ENCODE assay signal across 35 cellular contexts in the genomic region with DNA sequence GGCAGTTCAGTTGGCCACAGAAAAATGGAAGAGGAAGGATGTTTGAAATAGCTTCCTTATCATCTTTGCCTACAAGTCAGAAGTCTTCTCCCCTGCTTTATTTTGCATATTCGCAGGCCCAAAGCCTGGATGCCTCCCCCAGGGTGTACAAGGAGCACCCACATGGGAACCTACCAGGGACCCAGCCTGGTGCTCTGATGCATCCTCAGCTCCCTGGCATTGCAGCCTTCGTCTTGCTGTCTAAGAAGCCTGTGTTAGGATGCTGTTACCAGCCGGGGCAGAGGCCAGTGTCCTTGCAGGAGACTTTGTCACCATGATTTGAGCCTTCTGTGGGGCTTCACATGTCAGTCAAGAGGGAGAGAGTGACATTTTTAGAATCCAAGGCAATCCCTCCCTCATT. TPM values are rescaled to one million over a fixed set of nuclear protein-coding genes. Genes with fewer than 3 reads are reported as not detected.
"Had no signal": no experiment of that assay in that cellular context is flagged by ENCODE, and none has a peak within 500 bp of the region (broad histone marks: within the 10 kb centered on the region; RNA-seq: fewer than 3 reads in every experiment).

No MANE protein-coding gene starts in this region.

- H3K27ac Mint-ChIP-seq: activated CD4-positive, alpha-beta T cell treated with anti-CD3 and anti-CD28 coated beads, Interleukin-2, amount 10 ng/mL, durations not matched to agents 24 days and 14 days; activated CD8-positive, alpha-beta T cell treated with anti-CD3 and anti-CD28 coated beads for 36 hours; activated naive CD4-positive, alpha-beta T cell treated with anti-CD3 and anti-CD28 coated beads for 36 hours; activated naive CD8-positive, alpha-beta T cell; activated naive CD8-positive, alpha-beta T cell treated with anti-CD3 and anti-CD28 coated beads, Interleukin-2, amount 50 U/mL, for 24 hours; activated T-cell treated with anti-CD3 and anti-CD28 coated beads, Interleukin-2, amount 50 U/mL, for 72 hours; activated T-helper 17 cell treated with anti-CD3 and anti-CD28 coated beads, Interleukin-2, amount 50 U/mL, for 72 hours had no signal

- H3K4me3 ChIP-seq: cardiac muscle cell, MG63 had no signal

- H3K9me3 ChIP-seq: MG63 had no signal

- H3K9me3 Mint-ChIP-seq: activated CD4-positive, alpha-beta T cell treated with anti-CD3 and anti-CD28 coated beads, Interleukin-2, amount 10 ng/mL, durations not matched to agents 24 days and 14 days; activated CD8-positive, alpha-beta T cell treated with anti-CD3 and anti-CD28 coated beads for 36 hours; activated naive CD4-positive, alpha-beta T cell treated with anti-CD3 and anti-CD28 coated beads for 36 hours; activated naive CD8-positive, alpha-beta T cell treated with anti-CD3 and anti-CD28 coated beads, Interleukin-2, amount 50 U/mL, for 24 hours; activated T-helper 17 cell treated with anti-CD3 and anti-CD28 coated beads, Interleukin-2, amount 50 U/mL, for 72 hours; central memory CD8-positive, alpha-beta T cell had no signal

- H3K27me3 ChIP-seq: brain microvascular endothelial cell, cardiac muscle cell, MG63 had no signal

- H3K4me1 Mint-ChIP-seq: activated CD4-positive, alpha-beta T cell treated with anti-CD3 and anti-CD28 coated beads, Interleukin-2, amount 10 ng/mL, durations not matched to agents 24 days and 14 days; activated naive CD8-positive, alpha-beta T cell treated with anti-CD3 and anti-CD28 coated beads, Interleukin-2, amount 50 U/mL, for 24 hours; activated T-helper 17 cell treated with anti-CD3 and anti-CD28 coated beads, Interleukin-2, amount 50 U/mL, for 72 hours; central memory CD8-positive, alpha-beta T cell had no signal

- DNase-seq: activated CD4-positive, alpha-beta T cell treated with anti-CD3 and anti-CD28 coated beads, Interleukin-2, amount 10 ng/mL, durations not matched to agents 24 days and 14 days; activated CD4-positive, alpha-beta T cell treated with anti-CD3 and anti-CD28 coated beads, Interleukin-2, amount 50 U/mL, for 4 hours; activated CD4-positive, CD25-positive, alpha-beta regulatory T cell; activated CD8-positive, alpha-beta T cell treated with anti-CD3 and anti-CD28 coated beads for 36 hours; activated gamma-delta T cell treated with Interleukin-2 at 50 U/mL for 16 hours; activated naive CD4-positive, alpha-beta T cell treated with anti-CD3 and anti-CD28 coated beads for 36 hours; activated naive CD8-positive, alpha-beta T cell treated with anti-CD3 and anti-CD28 coated beads, Interleukin-2, amount 50 U/mL, for 24 hours; activated T-cell treated with anti-CD3 and anti-CD28 coated beads, Interleukin-2, amount 50 U/mL, for 1 hour; activated T-cell treated with anti-CD3 and anti-CD28 coated beads, Interleukin-2, amount 50 U/mL, for 72 hours; anterior cingulate cortex; brain microvascular endothelial cell; Kasumi-1; KG1; MG63; NCI-H1092; NCI-H1436 treated with DMSO at 0.1 percent for 48 hours; NCI-H2029 treated with DMSO at 0.1 percent for 48 hours; NCI-H2107; NCI-H2171; NCI-H510A; NCI-H526; NCI-H748 treated with DMSO at 0.1 percent for 48 hours; NK-92 treated with Interleukin-12 subunit alpha and Interleukin-12 subunit beta, amount 100 ng/mL, for 24 hours; Right ventricle myocardium superior; SW 1271; T-helper 1 cell; T-helper 2 cell; T-helper 9 cell; WERI-Rb-1 had no signal

- H3K36me3 ChIP-seq: brain microvascular endothelial cell, cardiac muscle cell, MG63, WERI-Rb-1 had no signal

- H3K27me3 Mint-ChIP-seq: activated CD4-positive, alpha-beta T cell treated with anti-CD3 and anti-CD28 coated beads, Interleukin-2, amount 10 ng/mL, durations not matched to agents 24 days and 14 days had no signal

- H3K36me3 Mint-ChIP-seq: activated naive CD8-positive, alpha-beta T cell had no signal

- H3K4me3 Mint-ChIP-seq: activated CD4-positive, alpha-beta T cell treated with anti-CD3 and anti-CD28 coated beads, Interleukin-2, amount 10 ng/mL, durations not matched to agents 24 days and 14 days; activated CD8-positive, alpha-beta T cell treated with anti-CD3 and anti-CD28 coated beads for 36 hours; activated naive CD4-positive, alpha-beta T cell treated with anti-CD3 and anti-CD28 coated beads for 36 hours; activated naive CD8-positive, alpha-beta T cell; activated naive CD8-positive, alpha-beta T cell treated with anti-CD3 and anti-CD28 coated beads, Interleukin-2, amount 50 U/mL, for 24 hours; activated T-cell treated with anti-CD3 and anti-CD28 coated beads, Interleukin-2, amount 50 U/mL, for 72 hours; activated T-helper 17 cell treated with anti-CD3 and anti-CD28 coated beads, Interleukin-2, amount 50 U/mL, for 72 hours; central memory CD8-positive, alpha-beta T cell had no signal

- H3K27ac ChIP-seq: brain microvascular endothelial cell, cardiac muscle cell, WERI-Rb-1 had no signal

RNA-seq across cellular contexts. Expression of gene GPR26, which starts 27.0 kb away (rescaled TPM):
- total RNA-seq: activated CD4-positive, alpha-beta T cell treated with anti-CD3 and anti-CD28 coated beads, Interleukin-2, amount 10 ng/mL, durations not matched to agents 24 days and 14 days; activated CD8-positive, alpha-beta memory T cell treated with anti-CD3 and anti-CD28 coated beads for 36 hours; activated CD8-positive, alpha-beta T cell treated with anti-CD3 and anti-CD28 coated beads for 36 hours; activated naive CD4-positive, alpha-beta T cell treated with anti-CD3 and anti-CD28 coated beads for 36 hours; activated T-cell treated with anti-CD3 and anti-CD28 coated beads, Interleukin-2, amount 50 U/mL, for 72 hours; activated T-helper 17 cell treated with anti-CD3 and anti-CD28 coated beads, Interleukin-2, amount 50 U/mL, for 72 hours; cardiac muscle cell; OCI-LY7; Right ventricle myocardium superior had no signal
- polyA plus RNA-seq: cardiac muscle cell had no signal
